In genomic region chr10:8014649-8015048, GRCh38 we compare ENCODE assay signal across 1 cellular context.
TF ChIP-seq lines count a peak whose summit lies in the region.

No MANE protein-coding gene starts in this region.

TF ChIP-seq in H1, 55 proteins besides CTCF, POLR2A, EP300 and RAD21:
- TF ChIP-seq SIN3A (conservative IDR thresholded peaks at IDR 0.05 in 1 of 2, IDR thresholded peaks at IDR 0.05 in 1 of 2; ENCODE audit: low read depth in 1 of 2, low read length in 2 of 2) (no peak), EGR1 (IDR thresholded peaks at IDR 0.05; ENCODE audit: borderline replicate concordance, low read depth, low read length) (no peak), PHF8 (conservative IDR thresholded peaks at IDR 0.05; ENCODE audit: low read depth, low read length) (no peak), RXRA (IDR thresholded peaks at IDR 0.05; ENCODE audit: insufficient read depth, low read depth, low read length) (no peak), TAF1 (IDR thresholded peaks at IDR 0.05; ENCODE audit: low read depth, low read length) (no peak), GTF2F1 (IDR thresholded peaks at IDR 0.05; ENCODE audit: borderline replicate concordance, low read depth, low read length) (no peak), GABPA (IDR thresholded peaks at IDR 0.05; ENCODE audit: borderline replicate concordance, insufficient read depth, low read length) (no peak), JUND (IDR thresholded peaks at IDR 0.05; ENCODE audit: low read length) (no peak), BACH1 (IDR thresholded peaks at IDR 0.05; ENCODE audit: low read length) (no peak), POLR2AphosphoS5 (IDR thresholded peaks at IDR 0.05; ENCODE audit: low read depth, low read length) (no peak), KDM5A (IDR thresholded peaks at IDR 0.05; ENCODE audit: low read length) (no peak), BRCA1 (IDR thresholded peaks at IDR 0.05; ENCODE audit: low read depth, low read length) (no peak), NANOG (IDR thresholded peaks at IDR 0.05; ENCODE audit: insufficient read depth, low read depth, low read length, poor library complexity, severe bottlenecking) (no peak)
